In the genomic region with DNA sequence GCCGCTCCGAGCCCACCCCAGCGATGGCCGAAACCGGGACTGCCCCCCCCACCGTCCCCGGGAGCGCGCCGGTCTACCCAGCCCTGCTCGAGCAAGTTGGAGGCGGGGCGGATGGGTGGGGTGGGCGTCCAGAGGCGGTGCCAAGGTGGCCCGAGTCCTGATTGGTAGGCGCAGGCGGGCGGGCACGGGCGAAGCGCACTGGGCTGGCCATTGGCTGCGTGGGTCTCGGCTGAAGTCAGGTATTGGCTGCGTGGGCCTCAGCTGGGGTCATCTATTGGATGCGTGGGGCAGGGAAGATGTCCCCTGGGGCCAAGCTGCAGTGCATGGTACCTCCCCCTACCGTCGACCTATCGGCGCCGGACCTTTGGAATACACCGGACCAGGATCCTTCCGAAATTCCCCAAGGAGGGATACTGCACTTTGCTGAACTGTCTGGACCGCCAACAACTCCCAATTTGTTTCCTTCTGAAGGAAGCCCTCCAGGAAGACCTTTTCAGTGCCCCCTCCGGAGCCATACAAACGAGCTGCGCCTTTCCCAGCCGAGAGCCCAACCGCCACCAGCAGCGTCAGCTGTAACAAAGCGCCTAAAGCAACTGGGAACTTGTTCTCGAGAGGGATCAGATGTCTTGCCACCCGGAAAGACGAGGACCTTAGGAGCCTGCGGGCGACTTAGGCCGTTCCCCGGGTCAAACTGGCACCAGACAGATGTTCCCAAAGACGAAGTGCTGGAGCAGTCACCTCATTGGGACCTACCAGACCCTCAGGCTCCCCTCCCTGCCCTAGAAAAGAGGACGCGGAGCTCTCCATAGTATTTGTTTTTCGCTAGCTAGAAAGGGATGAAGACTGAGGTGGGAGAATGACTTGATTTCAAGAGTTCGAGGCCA, we compare ENCODE assay signal across 1 cellular context.
A peak's percentile ranks its signal among the peaks of the same experiment; 100 is the strongest.
TF ChIP-seq lines count a peak whose summit lies in the region.

A gene with protein sequence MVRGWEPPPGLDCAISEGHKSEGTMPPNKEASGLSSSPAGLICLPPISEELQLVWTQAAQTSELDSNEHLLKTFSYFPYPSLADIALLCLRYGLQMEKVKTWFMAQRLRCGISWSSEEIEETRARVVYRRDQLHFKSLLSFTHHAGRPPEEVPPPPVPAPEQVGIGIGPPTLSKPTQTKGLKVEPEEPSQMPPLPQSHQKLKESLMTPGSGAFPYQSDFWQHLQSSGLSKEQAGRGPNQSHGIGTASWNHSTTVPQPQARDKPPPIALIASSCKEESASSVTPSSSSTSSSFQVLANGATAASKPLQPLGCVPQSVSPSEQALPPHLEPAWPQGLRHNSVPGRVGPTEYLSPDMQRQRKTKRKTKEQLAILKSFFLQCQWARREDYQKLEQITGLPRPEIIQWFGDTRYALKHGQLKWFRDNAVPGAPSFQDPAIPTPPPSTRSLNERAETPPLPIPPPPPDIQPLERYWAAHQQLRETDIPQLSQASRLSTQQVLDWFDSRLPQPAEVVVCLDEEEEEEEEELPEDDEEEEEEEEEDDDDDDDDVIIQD (minus strand): TSS at position 113 of the 884 bp plus-strand sequence. CDS start 180 bp downstream, outside the sequence.

TF ChIP-seq in K562, 482 proteins besides CTCF, POLR2A, EP300 and RAD21 (continued from another document):
- TF ChIP-seq, protein P1, sequence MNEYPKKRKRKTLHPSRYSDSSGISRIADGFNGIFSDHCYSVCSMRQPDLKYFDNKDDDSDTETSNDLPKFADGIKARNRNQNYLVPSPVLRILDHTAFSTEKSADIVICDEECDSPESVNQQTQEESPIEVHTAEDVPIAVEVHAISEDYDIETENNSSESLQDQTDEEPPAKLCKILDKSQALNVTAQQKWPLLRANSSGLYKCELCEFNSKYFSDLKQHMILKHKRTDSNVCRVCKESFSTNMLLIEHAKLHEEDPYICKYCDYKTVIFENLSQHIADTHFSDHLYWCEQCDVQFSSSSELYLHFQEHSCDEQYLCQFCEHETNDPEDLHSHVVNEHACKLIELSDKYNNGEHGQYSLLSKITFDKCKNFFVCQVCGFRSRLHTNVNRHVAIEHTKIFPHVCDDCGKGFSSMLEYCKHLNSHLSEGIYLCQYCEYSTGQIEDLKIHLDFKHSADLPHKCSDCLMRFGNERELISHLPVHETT (CRISPR knock-in tag; conservative IDR thresholded peaks at IDR 0.05 in 1 of 2, IDR thresholded peaks at IDR 0.05 in 1 of 2) = peak in 1 of 2 experiments; percentile 91; a peak in 2 of 4 replicates
- TF ChIP-seq, protein P2, sequence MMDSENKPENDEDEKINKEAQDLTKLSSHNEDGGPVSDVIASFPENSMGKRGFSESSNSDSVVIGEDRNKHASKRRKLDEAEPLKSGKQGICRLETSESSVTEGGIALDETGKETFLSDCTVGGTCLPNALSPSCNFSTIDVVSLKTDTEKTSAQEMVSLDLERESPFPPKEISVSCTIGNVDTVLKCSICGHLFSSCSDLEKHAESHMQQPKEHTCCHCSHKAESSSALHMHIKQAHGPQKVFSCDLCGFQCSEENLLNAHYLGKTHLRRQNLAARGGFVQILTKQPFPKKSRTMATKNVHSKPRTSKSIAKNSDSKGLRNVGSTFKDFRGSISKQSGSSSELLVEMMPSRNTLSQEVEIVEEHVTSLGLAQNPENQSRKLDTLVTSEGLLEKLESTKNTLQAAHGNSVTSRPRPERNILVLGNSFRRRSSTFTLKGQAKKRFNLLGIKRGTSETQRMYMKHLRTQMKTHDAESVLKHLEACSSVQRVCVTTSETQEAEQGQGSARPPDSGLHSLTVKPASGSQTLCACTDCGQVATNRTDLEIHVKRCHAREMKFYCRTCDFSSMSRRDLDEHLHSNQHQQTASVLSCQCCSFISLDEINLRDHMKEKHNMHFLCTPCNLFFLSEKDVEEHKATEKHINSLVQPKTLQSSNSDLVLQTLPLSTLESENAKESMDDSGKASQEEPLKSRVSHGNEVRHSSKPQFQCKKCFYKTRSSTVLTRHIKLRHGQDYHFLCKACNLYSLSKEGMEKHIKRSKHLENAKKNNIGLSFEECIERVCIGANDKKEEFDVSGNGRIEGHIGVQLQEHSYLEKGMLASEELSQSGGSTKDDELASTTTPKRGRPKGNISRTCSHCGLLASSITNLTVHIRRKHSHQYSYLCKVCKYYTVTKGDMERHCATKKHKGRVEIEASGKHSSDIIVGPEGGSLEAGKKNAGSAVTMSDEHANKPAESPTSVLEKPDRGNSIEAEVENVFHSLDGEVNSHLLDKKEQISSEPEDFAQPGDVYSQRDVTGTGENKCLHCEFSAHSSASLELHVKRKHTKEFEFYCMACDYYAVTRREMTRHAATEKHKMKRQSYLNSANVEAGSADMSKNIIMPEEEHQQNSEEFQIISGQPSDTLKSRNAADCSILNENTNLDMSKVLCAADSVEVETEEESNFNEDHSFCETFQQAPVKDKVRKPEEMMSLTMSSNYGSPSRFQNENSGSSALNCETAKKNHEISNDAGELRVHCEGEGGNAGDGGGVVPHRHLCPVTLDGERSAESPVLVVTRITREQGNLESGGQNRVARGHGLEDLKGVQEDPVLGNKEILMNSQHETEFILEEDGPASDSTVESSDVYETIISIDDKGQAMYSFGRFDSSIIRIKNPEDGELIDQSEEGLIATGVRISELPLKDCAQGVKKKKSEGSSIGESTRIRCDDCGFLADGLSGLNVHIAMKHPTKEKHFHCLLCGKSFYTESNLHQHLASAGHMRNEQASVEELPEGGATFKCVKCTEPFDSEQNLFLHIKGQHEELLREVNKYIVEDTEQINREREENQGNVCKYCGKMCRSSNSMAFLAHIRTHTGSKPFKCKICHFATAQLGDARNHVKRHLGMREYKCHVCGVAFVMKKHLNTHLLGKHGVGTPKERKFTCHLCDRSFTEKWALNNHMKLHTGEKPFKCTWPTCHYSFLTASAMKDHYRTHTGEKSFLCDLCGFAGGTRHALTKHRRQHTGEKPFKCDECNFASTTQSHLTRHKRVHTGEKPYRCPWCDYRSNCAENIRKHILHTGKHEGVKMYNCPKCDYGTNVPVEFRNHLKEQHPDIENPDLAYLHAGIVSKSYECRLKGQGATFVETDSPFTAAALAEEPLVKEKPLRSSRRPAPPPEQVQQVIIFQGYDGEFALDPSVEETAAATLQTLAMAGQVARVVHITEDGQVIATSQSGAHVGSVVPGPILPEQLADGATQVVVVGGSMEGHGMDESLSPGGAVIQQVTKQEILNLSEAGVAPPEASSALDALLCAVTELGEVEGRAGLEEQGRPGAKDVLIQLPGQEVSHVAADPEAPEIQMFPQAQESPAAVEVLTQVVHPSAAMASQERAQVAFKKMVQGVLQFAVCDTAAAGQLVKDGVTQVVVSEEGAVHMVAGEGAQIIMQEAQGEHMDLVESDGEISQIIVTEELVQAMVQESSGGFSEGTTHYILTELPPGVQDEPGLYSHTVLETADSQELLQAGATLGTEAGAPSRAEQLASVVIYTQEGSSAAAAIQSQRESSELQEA (IDR thresholded peaks at IDR 0.05; ENCODE audit: low read depth) = no peak
- TF ChIP-seq NFXL1 (CRISPR knock-in tag; IDR thresholded peaks at IDR 0.05) (no peak), MCM2 (IDR thresholded peaks at IDR 0.05; ENCODE audit: low read depth) (no peak), ARID2 (IDR thresholded peaks at IDR 0.05) (no peak), OTX1 (CRISPR knock-in tag; IDR thresholded peaks at IDR 0.05) (0 out of 2 replicates have a peak, but pooled peaks have one; percentile 7), ZNF217 (CRISPR knock-in tag; IDR thresholded peaks at IDR 0.05) (no peak), SIRT6 (IDR thresholded peaks at IDR 0.05; ENCODE audit: low read depth, low read length) (no peak), NCOA4 (IDR thresholded peaks at IDR 0.05; ENCODE audit: partially characterized antibody) (no peak), KDM4B (IDR thresholded peaks at IDR 0.05; ENCODE audit: borderline replicate concordance in 2 of 2, low read depth in 1 of 2) (peak in 1 of 2 experiments; percentile 63; a peak in 1 of 4 replicates), CBX8 (IDR thresholded peaks at IDR 0.05; ENCODE audit: borderline replicate concordance, extremely low read depth, low read depth, low read length, poor library complexity, severe bottlenecking) (no peak), CEBPB (tag; IDR thresholded peaks at IDR 0.05) (no peak), FOSL1 (tag; conservative IDR thresholded peaks at IDR 0.05) (no peak), ZNF644 (tag; IDR thresholded peaks at IDR 0.05; ENCODE audit: low read depth) (no peak), MAFF (IDR thresholded peaks at IDR 0.05; ENCODE audit: low read length) (no peak), CSDE1 (IDR thresholded peaks at IDR 0.05) (no peak), SETDB1 (IDR thresholded peaks at IDR 0.05; ENCODE audit: low read length) (no peak), PYGO2 (tag; IDR thresholded peaks at IDR 0.05) (no peak), KDM1A (IDR thresholded peaks at IDR 0.05) (no peak), ZNF324 (CRISPR knock-in tag; IDR thresholded peaks at IDR 0.05) (no peak), SMARCC2 (IDR thresholded peaks at IDR 0.05; ENCODE audit: low read depth) (0 out of 2 replicates have a peak, but pooled peaks have one; percentile 31), ZZZ3 (IDR thresholded peaks at IDR 0.05) (no peak), U2AF2 (optimal IDR thresholded peaks at IDR 0.05; ENCODE audit: low read depth, low read length) (no peak), MCM5 (IDR thresholded peaks at IDR 0.05; ENCODE audit: low read depth) (no peak), HSF4 (CRISPR knock-in tag; IDR thresholded peaks at IDR 0.05; ENCODE audit: borderline replicate concordance) (no peak), SMARCA4 (IDR thresholded peaks at IDR 0.05) (0 out of 2 replicates have a peak, but pooled peaks have one; percentile 22), HMG20B (CRISPR knock-in tag; IDR thresholded peaks at IDR 0.05) (no peak), CHD1 (IDR thresholded peaks at IDR 0.05; ENCODE audit: low read length) (no peak), RBM15 (IDR thresholded peaks at IDR 0.05; ENCODE audit: insufficient read depth, low read length) (no peak), STAT5B (CRISPR knock-in tag; IDR thresholded peaks at IDR 0.05) (no peak), CREB1 (IDR thresholded peaks at IDR 0.05) (peak; percentile 59), CREB1 (CRISPR knock-in tag; IDR thresholded peaks at IDR 0.05) (peak; percentile 58; the same call in 1 of the 2 replicates), EP400 (IDR thresholded peaks at IDR 0.05) (no peak)
- TF ChIP-seq, protein P3, sequence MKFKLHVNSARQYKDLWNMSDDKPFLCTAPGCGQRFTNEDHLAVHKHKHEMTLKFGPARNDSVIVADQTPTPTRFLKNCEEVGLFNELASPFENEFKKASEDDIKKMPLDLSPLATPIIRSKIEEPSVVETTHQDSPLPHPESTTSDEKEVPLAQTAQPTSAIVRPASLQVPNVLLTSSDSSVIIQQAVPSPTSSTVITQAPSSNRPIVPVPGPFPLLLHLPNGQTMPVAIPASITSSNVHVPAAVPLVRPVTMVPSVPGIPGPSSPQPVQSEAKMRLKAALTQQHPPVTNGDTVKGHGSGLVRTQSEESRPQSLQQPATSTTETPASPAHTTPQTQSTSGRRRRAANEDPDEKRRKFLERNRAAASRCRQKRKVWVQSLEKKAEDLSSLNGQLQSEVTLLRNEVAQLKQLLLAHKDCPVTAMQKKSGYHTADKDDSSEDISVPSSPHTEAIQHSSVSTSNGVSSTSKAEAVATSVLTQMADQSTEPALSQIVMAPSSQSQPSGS (CRISPR knock-in tag; IDR thresholded peaks at IDR 0.05) = no peak
- TF ChIP-seq, protein P4, sequence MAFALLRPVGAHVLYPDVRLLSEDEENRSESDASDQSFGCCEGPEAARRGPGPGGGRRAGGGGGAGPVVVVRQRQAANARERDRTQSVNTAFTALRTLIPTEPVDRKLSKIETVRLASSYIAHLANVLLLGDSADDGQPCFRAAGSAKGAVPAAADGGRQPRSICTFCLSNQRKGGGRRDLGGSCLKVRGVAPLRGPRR (CRISPR knock-in tag; IDR thresholded peaks at IDR 0.05) = no peak
- TF ChIP-seq, protein P5, sequence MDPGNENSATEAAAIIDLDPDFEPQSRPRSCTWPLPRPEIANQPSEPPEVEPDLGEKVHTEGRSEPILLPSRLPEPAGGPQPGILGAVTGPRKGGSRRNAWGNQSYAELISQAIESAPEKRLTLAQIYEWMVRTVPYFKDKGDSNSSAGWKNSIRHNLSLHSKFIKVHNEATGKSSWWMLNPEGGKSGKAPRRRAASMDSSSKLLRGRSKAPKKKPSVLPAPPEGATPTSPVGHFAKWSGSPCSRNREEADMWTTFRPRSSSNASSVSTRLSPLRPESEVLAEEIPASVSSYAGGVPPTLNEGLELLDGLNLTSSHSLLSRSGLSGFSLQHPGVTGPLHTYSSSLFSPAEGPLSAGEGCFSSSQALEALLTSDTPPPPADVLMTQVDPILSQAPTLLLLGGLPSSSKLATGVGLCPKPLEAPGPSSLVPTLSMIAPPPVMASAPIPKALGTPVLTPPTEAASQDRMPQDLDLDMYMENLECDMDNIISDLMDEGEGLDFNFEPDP (CRISPR knock-in tag; IDR thresholded peaks at IDR 0.05) = 0 out of 2 replicates have a peak, but pooled peaks have one; percentile 30
- TF ChIP-seq, protein P6, sequence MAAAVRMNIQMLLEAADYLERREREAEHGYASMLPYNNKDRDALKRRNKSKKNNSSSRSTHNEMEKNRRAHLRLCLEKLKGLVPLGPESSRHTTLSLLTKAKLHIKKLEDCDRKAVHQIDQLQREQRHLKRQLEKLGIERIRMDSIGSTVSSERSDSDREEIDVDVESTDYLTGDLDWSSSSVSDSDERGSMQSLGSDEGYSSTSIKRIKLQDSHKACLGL (CRISPR knock-in tag; IDR thresholded peaks at IDR 0.05; ENCODE audit: borderline replicate concordance, poor library complexity, severe bottlenecking) = no peak
- TF ChIP-seq, protein P7, sequence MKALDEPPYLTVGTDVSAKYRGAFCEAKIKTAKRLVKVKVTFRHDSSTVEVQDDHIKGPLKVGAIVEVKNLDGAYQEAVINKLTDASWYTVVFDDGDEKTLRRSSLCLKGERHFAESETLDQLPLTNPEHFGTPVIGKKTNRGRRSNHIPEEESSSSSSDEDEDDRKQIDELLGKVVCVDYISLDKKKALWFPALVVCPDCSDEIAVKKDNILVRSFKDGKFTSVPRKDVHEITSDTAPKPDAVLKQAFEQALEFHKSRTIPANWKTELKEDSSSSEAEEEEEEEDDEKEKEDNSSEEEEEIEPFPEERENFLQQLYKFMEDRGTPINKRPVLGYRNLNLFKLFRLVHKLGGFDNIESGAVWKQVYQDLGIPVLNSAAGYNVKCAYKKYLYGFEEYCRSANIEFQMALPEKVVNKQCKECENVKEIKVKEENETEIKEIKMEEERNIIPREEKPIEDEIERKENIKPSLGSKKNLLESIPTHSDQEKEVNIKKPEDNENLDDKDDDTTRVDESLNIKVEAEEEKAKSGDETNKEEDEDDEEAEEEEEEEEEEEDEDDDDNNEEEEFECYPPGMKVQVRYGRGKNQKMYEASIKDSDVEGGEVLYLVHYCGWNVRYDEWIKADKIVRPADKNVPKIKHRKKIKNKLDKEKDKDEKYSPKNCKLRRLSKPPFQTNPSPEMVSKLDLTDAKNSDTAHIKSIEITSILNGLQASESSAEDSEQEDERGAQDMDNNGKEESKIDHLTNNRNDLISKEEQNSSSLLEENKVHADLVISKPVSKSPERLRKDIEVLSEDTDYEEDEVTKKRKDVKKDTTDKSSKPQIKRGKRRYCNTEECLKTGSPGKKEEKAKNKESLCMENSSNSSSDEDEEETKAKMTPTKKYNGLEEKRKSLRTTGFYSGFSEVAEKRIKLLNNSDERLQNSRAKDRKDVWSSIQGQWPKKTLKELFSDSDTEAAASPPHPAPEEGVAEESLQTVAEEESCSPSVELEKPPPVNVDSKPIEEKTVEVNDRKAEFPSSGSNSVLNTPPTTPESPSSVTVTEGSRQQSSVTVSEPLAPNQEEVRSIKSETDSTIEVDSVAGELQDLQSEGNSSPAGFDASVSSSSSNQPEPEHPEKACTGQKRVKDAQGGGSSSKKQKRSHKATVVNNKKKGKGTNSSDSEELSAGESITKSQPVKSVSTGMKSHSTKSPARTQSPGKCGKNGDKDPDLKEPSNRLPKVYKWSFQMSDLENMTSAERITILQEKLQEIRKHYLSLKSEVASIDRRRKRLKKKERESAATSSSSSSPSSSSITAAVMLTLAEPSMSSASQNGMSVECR (CRISPR knock-in tag; IDR thresholded peaks at IDR 0.05) = peak; percentile 66; the same call in 1 of the 2 replicates
